ENCODE assay signal across 1 cellular context in genomic region chr9:123361086-123361730, GRCh38.
TF ChIP-seq lines count a peak whose summit lies in the region.

No MANE protein-coding gene starts in this region.

TF ChIP-seq in HEK293, 187 proteins besides CTCF, POLR2A, EP300 and RAD21 (continued from another document):
- TF ChIP-seq PRDM10 (tag by site-specific recombination; IDR thresholded peaks at IDR 0.05), result no peak
- TF ChIP-seq ZNF596 (tag by site-specific recombination; IDR thresholded peaks at IDR 0.05), result no peak
- TF ChIP-seq ZNF335 (tag by site-specific recombination; conservative IDR thresholded peaks at IDR 0.05), result no peak
- TF ChIP-seq ZNF248 (tag by site-specific recombination; IDR thresholded peaks at IDR 0.05), result no peak
- TF ChIP-seq ZBTB48 (tag by site-specific recombination; IDR thresholded peaks at IDR 0.05), result peak; percentile 10; the same call in 1 of the 2 replicates
- TF ChIP-seq ZNF626 (tag by site-specific recombination; IDR thresholded peaks at IDR 0.05), result no peak
- no peak for TF ChIP-seq ZNF610 (tag by site-specific recombination; IDR thresholded peaks at IDR 0.05; ENCODE audit: borderline replicate concordance)
